Comparison of ENCODE assay signal across 1 cellular context in genomic region chr18:24674236-24675004, GRCh38.
TF ChIP-seq lines count a peak whose summit lies in the region.

No MANE protein-coding gene starts in this region.

TF ChIP-seq in IMR-90, 13 proteins besides CTCF, POLR2A, EP300 and RAD21:
- TF ChIP-seq CEBPB (IDR thresholded peaks at IDR 0.05; ENCODE audit: low read depth, low read length) (no peak), CHD1 (IDR thresholded peaks at IDR 0.05; ENCODE audit: low read depth, low read length) (no peak), RFX5 (IDR thresholded peaks at IDR 0.05; ENCODE audit: low read depth, low read length) (no peak)
TF ChIP-seq in IMR-90: peak in this region for 0.
